In genomic region chr3:149227591-149228268, GRCh38 we compare ENCODE assay signal across 17 cellular contexts. TPM values are rescaled to one million over a fixed set of nuclear protein-coding genes. Genes with fewer than 3 reads are reported as not detected.
A peak's percentile ranks its signal among the peaks of the same experiment; 100 is the strongest.
DNase-seq lines count a peak whose midpoint lies in the region; ATAC-seq and TF ChIP-seq lines count a peak whose summit lies in the region.
"Had no signal": no experiment of that assay in that cellular context is flagged by ENCODE, and none has a peak within 500 bp of the region (broad histone marks: within the 10 kb centered on the region; RNA-seq: fewer than 3 reads in every experiment).

No MANE protein-coding gene starts in this region.

- H3K79me1 ChIP-seq in IMR-90 (ENCODE audit: low read depth in 1 of 2, low read length in 2 of 2) (no peaks in the 10 kb centered on the region), mesenchymal stem cell (replicated peaks; ENCODE audit: low read length, poor library complexity, severe bottlenecking) (no peaks in the 10 kb centered on the region)

- TF ChIP-seq CTCF in IMR-90 (conservative IDR thresholded peaks at IDR 0.05; ENCODE audit: low read depth, low read length), result no peak
- no peak for TF ChIP-seq CTCF in choroid plexus epithelial cell (conservative IDR thresholded peaks at IDR 0.05; ENCODE audit: low read depth, low read length)
- TF ChIP-seq CTCF in adrenal gland (IDR thresholded peaks at IDR 0.05), result no peak

- no peaks in the 10 kb centered on the region for H4K20me1 ChIP-seq in IMR-90 (ENCODE audit: insufficient read depth, low read length)

- no peak overlapping the region for H2AFZ ChIP-seq in IMR-90 (replicated peaks; ENCODE audit: low read length, poor library complexity)
- no peak overlapping the region for H2AFZ ChIP-seq in mesenchymal stem cell (ENCODE audit: low read depth, low read length)

- H2BK120ac ChIP-seq in IMR-90 (ENCODE audit: low read depth, low read length), result peak overlapping the region; percentile 65
- H2BK120ac ChIP-seq in mesenchymal stem cell (ENCODE audit: low read depth, low read length), result no peak overlapping the region

- peak; percentile 12 for DNase-seq in GM03348 (ENCODE audit: low spot score)
- DNase-seq in IMR-90, result peak; percentile 51
- DNase-seq in choroid plexus epithelial cell (ENCODE audit: low read depth), result peak; percentile 65
- DNase-seq in mesenchymal stem cell, result no peak
- no peak for DNase-seq in NCI-H82 (lab: John Stamatoyannopoulos, UW)
- no peak for DNase-seq in adrenal gland
- DNase-seq: CD8-positive, alpha-beta T cell; COR-L47; DMS153; DMS79 treated with DMSO at 0.1 percent for 48 hours; EL; H7 had no signal

- H3K36me3 ChIP-seq in IMR-90 (ENCODE audit: control insufficient read depth, insufficient read depth, low read length) (no peaks in the 10 kb centered on the region), mesenchymal stem cell (ENCODE audit: control insufficient read depth in 1 of 2, insufficient read depth in 2 of 2, low read depth in 1 of 2, low read length in 2 of 2) (no peaks in the 10 kb centered on the region), adrenal gland (replicated peaks in 1 of 2) (no peaks in the 10 kb centered on the region)

- peak overlapping the region; percentile 71; the same call in 1 of the 2 replicates for H4K5ac ChIP-seq in IMR-90 (ENCODE audit: low read depth, low read length)

- no CpG with 5 or more reads among the region's 5 CpGs for WGBS in IMR-90 (ENCODE audit: extremely low coverage in 2 of 2, insufficient read length in 1 of 2), 2 experiments
- 100% methylated on average over 4 of the region's 5 CpGs for WGBS in mesenchymal stem cell
- WGBS in adrenal gland, 4 donors, result 78 to 91% (median 90%) methylated on average over 5 of the region's 5 CpGs

- POLR2A ChIA-PET in IMR-90 (lab: Charles Lee; ENCODE audit: unreplicated experiment), result no interaction called here

- dilution Hi-C loops in IMR-90 (cut with HindIII; ENCODE audit: low sequenced_read_pairs, unreplicated experiment), result no loop called here

- H3K9ac ChIP-seq in IMR-90 (ENCODE audit: low read depth, low read length), result no peak overlapping the region
- H3K9ac ChIP-seq in mesenchymal stem cell (ENCODE audit: low read length), result no peak overlapping the region

- no peak overlapping the region for H3K56ac ChIP-seq in IMR-90 (ENCODE audit: extremely low read depth, insufficient read depth, low read length)

- intact Hi-C loops in IMR-90 (cut with micrococcal nuclease), result no loop called here
- intact Hi-C loops in adrenal gland (cut with DNase I), result no loop called here

- no peak for TF ChIP-seq POLR2A in IMR-90 (IDR thresholded peaks at IDR 0.05; ENCODE audit: low read depth, low read length)
- no peak for TF ChIP-seq POLR2A in adrenal gland (IDR thresholded peaks at IDR 0.05)

- no peak overlapping the region for H2BK20ac ChIP-seq in IMR-90 (ENCODE audit: low read depth, low read length)

- 0 out of 2 replicates have a peak overlapping the region, but pooled peaks have one; percentile 43 for H2AK5ac ChIP-seq in IMR-90 (ENCODE audit: low read depth, low read length)
- H2AK5ac ChIP-seq in mesenchymal stem cell (ENCODE audit: low read length, severe bottlenecking), result no peak overlapping the region

- no peak overlapping the region for H3K27ac ChIP-seq in IMR-90 (ENCODE audit: insufficient read depth, low read length)
- no peak overlapping the region for H3K27ac ChIP-seq in mesenchymal stem cell (ENCODE audit: low read length, poor library complexity, severe bottlenecking)
- H3K27ac ChIP-seq in adrenal gland, result no peak overlapping the region

- ATAC-seq in IMR-90 (ENCODE audit: low read depth) (no peak), GM21619 (IDR thresholded peaks at IDR 0.05; ENCODE audit: unreplicated experiment) (no peak)
- ATAC-seq: A549; CD8-positive, alpha-beta T cell had no signal

- H3K23ac ChIP-seq in IMR-90 (ENCODE audit: low read depth, low read length), result no peak overlapping the region
- no peak overlapping the region for H3K23ac ChIP-seq in mesenchymal stem cell (ENCODE audit: low read length in 2 of 2)

- TF ChIP-seq RAD21 in IMR-90 (IDR thresholded peaks at IDR 0.05; ENCODE audit: low read length), result no peak

- in situ Hi-C loops in IMR-90 (cut with MboI; ENCODE audit: low sequenced_read_pairs), result no loop called here

- H3K18ac ChIP-seq in IMR-90 (ENCODE audit: low read depth, low read length) (peak overlapping the region; percentile 87), mesenchymal stem cell (ENCODE audit: low read depth in 1 of 2, low read length in 2 of 2) (peak overlapping the region; percentile 3 to 15)

- no peaks in the 10 kb centered on the region for H3K27me3 ChIP-seq in IMR-90 (ENCODE audit: control insufficient read depth, insufficient read depth, low read length)
- no peaks in the 10 kb centered on the region for H3K27me3 ChIP-seq in mesenchymal stem cell (ENCODE audit: control insufficient read depth in 1 of 2, insufficient read depth in 1 of 2, low read length in 2 of 2)
- no peaks in the 10 kb centered on the region for H3K27me3 ChIP-seq in adrenal gland

- peak overlapping the region; percentile 41; the same call in 1 of the 2 replicates for H3K4ac ChIP-seq in IMR-90 (ENCODE audit: low read depth, low read length)
- no peak overlapping the region for H3K4ac ChIP-seq in mesenchymal stem cell (ENCODE audit: low read depth in 1 of 2, low read length in 2 of 2)

- peak overlapping the region; percentile 20 for H4K91ac ChIP-seq in IMR-90 (ENCODE audit: insufficient read depth, low read depth, low read length)
- H4K91ac ChIP-seq in mesenchymal stem cell (ENCODE audit: low read length), result no peak overlapping the region

- peaks cover 3% of the 10 kb centered on the region; the same call in 1 of the 2 replicates for H3K9me1 ChIP-seq in IMR-90 (ENCODE audit: insufficient read depth, low read length)

- H2BK15ac ChIP-seq in IMR-90 (ENCODE audit: low read depth, low read length) (peak overlapping the region; percentile 19; the same call in 1 of the 3 replicates), mesenchymal stem cell (ENCODE audit: low read depth, poor library complexity, severe bottlenecking) (no peak overlapping the region)

- BruUV-seq in IMR-90 (replicated peaks; lab: Mats Ljungman, UMichigan), result no TSS peak

- H3K9me3 ChIP-seq in IMR-90 (ENCODE audit: control insufficient read depth, insufficient read depth, low read length) (peaks cover 2% of the 10 kb centered on the region; the same call in 1 of the 2 replicates), mesenchymal stem cell (ENCODE audit: control insufficient read depth, low read length) (no peaks in the 10 kb centered on the region), adrenal gland (replicated peaks in 1 of 3) (no peaks in the 10 kb centered on the region)
- H3K9me3 ChIP-seq: A549 had no signal

- peak overlapping the region in 1 of 2 experiments; percentile 0 for H2BK12ac ChIP-seq in mesenchymal stem cell (ENCODE audit: low read length in 2 of 2)

- H3K4me1 ChIP-seq in IMR-90 (ENCODE audit: control insufficient read depth, insufficient read depth, low read length), result peaks cover 10% of the 10 kb centered on the region
- H3K4me1 ChIP-seq in mesenchymal stem cell (ENCODE audit: control insufficient read depth, insufficient read depth, low read depth, low read length), result peaks cover 5% of the 10 kb centered on the region
- H3K4me1 ChIP-seq in adrenal gland (replicated peaks in 1 of 2), result peaks cover 6 to 19% of the 10 kb centered on the region in 2 donors

- H3K14ac ChIP-seq in IMR-90 (replicated peaks; ENCODE audit: low read depth, low read length) (peak overlapping the region; percentile 56; the same call in 1 of the 2 replicates), mesenchymal stem cell (ENCODE audit: low read length in 2 of 2) (no peak overlapping the region)

- H2AK9ac ChIP-seq in IMR-90 (replicated peaks; ENCODE audit: low read depth, low read length, poor library complexity), result no peak overlapping the region

- peak overlapping the region; percentile 2 for H2BK5ac ChIP-seq in IMR-90 (ENCODE audit: low read depth, low read length, poor library complexity, severe bottlenecking)
- H2BK5ac ChIP-seq in mesenchymal stem cell (ENCODE audit: low read depth, low read length, poor library complexity, severe bottlenecking), result no peak overlapping the region

- CTCF ChIA-PET in IMR-90 (lab: Yijun Ruan, JAX), result no interaction called here

- H4K8ac ChIP-seq in IMR-90 (ENCODE audit: low read depth in 2 of 2, low read length in 2 of 2) (peak overlapping the region in 1 of 2 experiments; percentile 63; a peak in 2 of 4 replicates), mesenchymal stem cell (ENCODE audit: low read length) (no peak overlapping the region)

- H3K4me3 ChIP-seq in IMR-90 (ENCODE audit: insufficient read depth, low read depth, low read length) (no peak overlapping the region), choroid plexus epithelial cell (ENCODE audit: low read depth, low read length) (no peak overlapping the region), mesenchymal stem cell (ENCODE audit: insufficient read depth in 1 of 2, low read depth in 1 of 2, low read length in 2 of 2) (no peak overlapping the region), adrenal gland (no peak overlapping the region)
- H3K4me3 ChIP-seq: A549 had no signal

- H3K4me2 ChIP-seq in IMR-90 (ENCODE audit: low read depth, low read length) (no peak overlapping the region), mesenchymal stem cell (ENCODE audit: low read length, poor library complexity, severe bottlenecking) (no peak overlapping the region)
- H3K4me2 ChIP-seq: A549 had no signal

TF ChIP-seq in IMR-90, 13 proteins besides CTCF, POLR2A, EP300 and RAD21:
- TF ChIP-seq FOS (IDR thresholded peaks at IDR 0.05; ENCODE audit: low read depth, low read length) (no peak), SMC3 (IDR thresholded peaks at IDR 0.05; ENCODE audit: low read depth, low read length) (no peak), RFX5 (IDR thresholded peaks at IDR 0.05; ENCODE audit: low read depth, low read length) (no peak), NFE2L2 (IDR thresholded peaks at IDR 0.05; ENCODE audit: low read depth, low read length) (no peak)
TF ChIP-seq in IMR-90: peak in this region for 0.

RNA-seq across cellular contexts. Expression of gene CP, which starts 6.1 kb away (rescaled TPM):
- 0.28 TPM in 1 of 2 replicates, not detected in the other for total RNA-seq in IMR-90 (2012; rRNA removed)
- polyA plus RNA-seq in IMR-90 (2012; rRNA removed), result not detected in 2 replicates
- polyA plus RNA-seq in IMR-90 (2012; cell fraction: cytosol; rRNA removed), result not detected in 2 replicates
- 0.07 TPM in 1 of 2 replicates, not detected in the other for polyA plus RNA-seq in IMR-90 (2012; cell fraction: nucleus; rRNA removed; ENCODE audit: low replicate concordance)
- polyA plus RNA-seq in mesenchymal stem cell (2013, experiment 1 of 2), result 0.04 TPM
- polyA plus RNA-seq in mesenchymal stem cell (2013, experiment 2 of 2), result 0.15 TPM
- 10 to 100 TPM in 2 of 8 donors, 1 to 10 TPM in 5, under 1 TPM in 1; 0.48 to 17.2 (median 7.3) TPM for total RNA-seq in adrenal gland
- 1 to 10 TPM; 1.2 to 4.5 (median 2.5) TPM for polyA plus RNA-seq in adrenal gland
- total RNA-seq: CD8-positive, alpha-beta T cell; HT-29 had no signal
- polyA plus RNA-seq: BJ, CD14-positive monocyte had no signal

Comparison
In these comparisons a context has a peak if more than half of its experiments do, and no peak if none do; other contexts are left out.
1. DNase-seq: peak in GM03348 (single experiment), IMR-90 (single experiment) and choroid plexus epithelial cell (single experiment); none in mesenchymal stem cell (single experiment), NCI-H82 (single experiment) and adrenal gland (0 of 7).